22 cellular contexts compared by ENCODE assay signal in genomic region chr17:66776999-66777688, GRCh38. TPM values are rescaled to one million over a fixed set of nuclear protein-coding genes. Genes with fewer than 3 reads are reported as not detected.
A peak's percentile ranks its signal among the peaks of the same experiment; 100 is the strongest.
DNase-seq lines count a peak whose midpoint lies in the region; ATAC-seq, FAIRE-seq and TF ChIP-seq lines count a peak whose summit lies in the region.
"Had no signal": no experiment of that assay in that cellular context is flagged by ENCODE, and none has a peak within 500 bp of the region (broad histone marks: within the 10 kb centered on the region; RNA-seq: fewer than 3 reads in every experiment).

No MANE protein-coding gene starts in this region.

- intact Hi-C loops in kidney (cut with DNase I), result no loop called here
- intact Hi-C loops in thyroid gland (cut with DNase I), result no loop called here

- FAIRE-seq in kidney (lab: Jason Lieb, UNC), result no peak

- H3K4me3 ChIP-seq in HUES6 (ENCODE audit: low read depth, low read length), result peak overlapping the region; percentile 26; the same call in 1 of the 2 replicates
- H3K4me3 ChIP-seq in kidney (ENCODE audit: low read length in 2 of 2), result no peak overlapping the region
- H3K4me3 ChIP-seq in thyroid gland (replicated peaks in 1 of 3), result no peak overlapping the region
- H3K4me3 ChIP-seq: breast epithelium had no signal

- no peak for TF ChIP-seq POLR2A in thyroid gland (IDR thresholded peaks at IDR 0.05)

- TF ChIP-seq CTCF in kidney (IDR thresholded peaks at IDR 0.05; ENCODE audit: borderline replicate concordance, extremely low read depth, insufficient read depth) (no peak), thyroid gland (IDR thresholded peaks at IDR 0.05) (no peak)

- H3K27me3 ChIP-seq in HUES6 (ENCODE audit: control insufficient read depth, insufficient read depth, low read length) (no peaks in the 10 kb centered on the region), thyroid gland (no peaks in the 10 kb centered on the region)
- H3K27me3 ChIP-seq: breast epithelium had no signal

- H3K27ac ChIP-seq in HUES6 (ENCODE audit: low read depth, low read length), result peak overlapping the region; percentile 78
- peak overlapping the region; percentile 35 to 44 for H3K27ac ChIP-seq in kidney (ENCODE audit: low read depth in 2 of 2, low read length in 2 of 2)
- peak overlapping the region; percentile 26 to 61 (median 41) for H3K27ac ChIP-seq in thyroid gland
- H3K27ac ChIP-seq: breast epithelium had no signal

- peak; percentile 70 for DNase-seq in astrocyte of the hippocampus (ENCODE audit: low read depth, low spot score)
- no peak for DNase-seq in kidney
- no peak for DNase-seq in thyroid gland
- no peak for DNase-seq in A172 (ENCODE audit: low spot score)
- no peak for DNase-seq in middle frontal gyrus (ENCODE audit: extremely low spot score, low spot score)
- DNase-seq: activated CD4-positive, alpha-beta memory T cell treated with anti-CD3 and anti-CD28 coated beads, Interleukin-2, amount 10 ng/mL, durations not matched to agents 7 days and 5 days; activated CD4-positive, CD25-positive, alpha-beta regulatory T cell; activated gamma-delta T cell; DND-41; glutamatergic neuron; NCI-H1694; stimulated activated CD4-positive, alpha-beta T cell treated with anti-CD3 and anti-CD28 coated beads, Interleukin-1b, Interleukin-23, amount 100 ng/mL, for 48 hours; T-helper 9 cell had no signal

- no peak for ATAC-seq in GM19324 (IDR thresholded peaks at IDR 0.05; ENCODE audit: low FRiP score, unreplicated experiment)
- ATAC-seq: left lobe of liver; stimulated activated effector memory CD8-positive, alpha-beta T cell treated with anti-CD3 and anti-CD28 coated beads, Interleukin-12 subunit alpha, Interleukin-12 subunit beta, amount 100 ng/mL, for 72 hours had no signal

- no peaks in the 10 kb centered on the region for H3K9me3 ChIP-seq in HUES6 (ENCODE audit: control insufficient read depth, insufficient read depth, low read depth, low read length)
- H3K9me3 ChIP-seq in kidney (ENCODE audit: control insufficient read depth in 1 of 2, low read length in 2 of 2), result no peaks in the 10 kb centered on the region
- no peaks in the 10 kb centered on the region for H3K9me3 ChIP-seq in thyroid gland
- H3K9me3 ChIP-seq: breast epithelium, Caco-2 had no signal

- peak overlapping the region; percentile 18 for H3K9ac ChIP-seq in HUES6 (ENCODE audit: low read length)
- H3K9ac ChIP-seq in kidney (ENCODE audit: low read length in 2 of 2), result no peak overlapping the region

- H3K36me3 ChIP-seq in HUES6 (ENCODE audit: control insufficient read depth, insufficient read depth, low read length), result no peaks in the 10 kb centered on the region; the same call in 1 of the 2 replicates
- no peaks in the 10 kb centered on the region for H3K36me3 ChIP-seq in kidney (ENCODE audit: control insufficient read depth in 1 of 2, insufficient read depth in 2 of 2, low read length in 2 of 2)
- H3K36me3 ChIP-seq in thyroid gland, result no peaks in the 10 kb centered on the region
- H3K36me3 ChIP-seq: breast epithelium had no signal

- WGBS in thyroid gland, 2 donors, result 43 to 46% methylated on average over 9 of the region's 9 CpGs

- peaks cover 51% of the 10 kb centered on the region for H3K4me1 ChIP-seq in HUES6 (ENCODE audit: control insufficient read depth, insufficient read depth, low read length)
- peaks cover 6 to 14% of the 10 kb centered on the region in 2 donors for H3K4me1 ChIP-seq in kidney (ENCODE audit: control insufficient read depth in 1 of 2, insufficient read depth in 1 of 2, low read depth in 1 of 2, low read length in 2 of 2)
- H3K4me1 ChIP-seq in thyroid gland, result peaks cover 32 to 37% of the 10 kb centered on the region in 2 donors
- H3K4me1 ChIP-seq: breast epithelium had no signal

RNA-seq across cellular contexts. Expression of gene CACNG5, which starts 57.8 kb away (rescaled TPM):
- total RNA-seq in kidney (not detected), thyroid gland (not detected)
- not detected for polyA plus RNA-seq in kidney (ENCODE audit: insufficient read depth, low read depth, low replicate concordance)
- total RNA-seq in A172 (2014; rRNA removed; shearing (Covaris generic)), result not detected in 2 replicates
- total RNA-seq: activated CD4-positive, alpha-beta memory T cell treated with anti-CD3 and anti-CD28 coated beads, Interleukin-2, amount 10 ng/mL, durations not matched to agents 7 days and 5 days; breast epithelium; Caco-2; H4; HT-29; left lobe of liver; pulmonary artery endothelial cell had no signal
